Comparison of ENCODE assay signal across 9 cellular contexts in the genomic region with DNA sequence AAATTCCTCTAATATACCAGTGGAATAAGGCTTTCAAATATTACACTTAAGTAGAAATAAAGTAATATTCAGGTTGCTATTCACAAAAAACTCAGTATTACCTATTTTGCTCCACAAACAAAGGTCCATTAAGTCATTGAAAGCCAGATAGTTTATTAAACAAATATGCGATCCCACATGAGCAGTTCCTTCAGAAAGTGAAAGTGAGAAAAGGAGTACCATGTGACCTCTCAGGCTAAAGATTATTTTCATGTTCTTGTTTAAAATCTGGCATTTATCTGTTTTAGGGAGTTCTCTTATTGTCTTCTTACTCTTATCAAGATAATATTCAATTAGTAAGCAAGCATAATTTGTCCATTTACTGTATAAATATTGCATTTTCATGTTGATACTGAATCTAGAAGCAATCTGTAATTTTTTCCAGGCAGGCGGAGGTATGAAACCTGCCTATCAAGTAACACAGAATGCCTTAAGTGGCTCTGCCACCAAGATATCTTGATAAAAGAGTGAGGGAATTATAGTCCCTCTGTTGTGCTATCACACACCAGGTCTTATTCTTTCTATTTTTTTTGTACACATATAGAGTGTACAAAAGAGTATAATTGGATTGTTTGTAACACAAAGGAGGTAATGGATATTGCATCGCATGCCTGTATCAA.
DNase-seq lines count a peak whose midpoint lies in the region; ATAC-seq lines count a peak whose summit lies in the region.
"Had no signal": no experiment of that assay in that cellular context is flagged by ENCODE, and none has a peak within 500 bp of the region (broad histone marks: within the 10 kb centered on the region; RNA-seq: fewer than 3 reads in every experiment).

No MANE protein-coding gene starts in this region.

- ATAC-seq in GM19438 (IDR thresholded peaks at IDR 0.05; ENCODE audit: low read depth, unreplicated experiment), result peak; percentile 64
- no peak for ATAC-seq in HG03439 (IDR thresholded peaks at IDR 0.05; ENCODE audit: unreplicated experiment)

- DNase-seq in AG08396 (ENCODE audit: low spot score) (peak; percentile 3), NAMALWA (ENCODE audit: low spot score) (peak; percentile 37), iris pigment epithelial cell (ENCODE audit: low read depth) (peak; percentile 48), NCI-H82 (lab: John Stamatoyannopoulos, UW) (no peak), DMS114 treated with DMSO at 0.1 percent for 48 hours (lab: John Stamatoyannopoulos, UW; ENCODE audit: unreplicated experiment) (no peak), UCSD-AML1 (lab: John Stamatoyannopoulos, UW; ENCODE audit: unreplicated experiment) (no peak)
- DNase-seq: activated CD4-positive, alpha-beta T cell treated with anti-CD3 and anti-CD28 coated beads, Interleukin-2, amount 50 U/mL, for 1 hour had no signal

Comparison
In these comparisons a context has a peak if more than half of its experiments do, and no peak if none do; other contexts are left out.
1. DNase-seq: peak in AG08396 (single experiment), NAMALWA (single experiment) and iris pigment epithelial cell (single experiment); none in NCI-H82 (single experiment), DMS114 treated with DMSO at 0.1 percent for 48 hours (single experiment) and UCSD-AML1 (single experiment).